In genomic region chr3:69484507-69485393, GRCh38 we compare ENCODE assay signal across 20 cellular contexts.
"Had no signal": no experiment of that assay in that cellular context is flagged by ENCODE, and none has a peak within 500 bp of the region (broad histone marks: within the 10 kb centered on the region; RNA-seq: fewer than 3 reads in every experiment).

No MANE protein-coding gene starts in this region.

- DNase-seq: activated B cell treated with CpG ODN at 0.5 μM for 24 hours; activated CD4-positive, alpha-beta T cell treated with anti-CD3 and anti-CD28 coated beads for 4 hours; activated CD4-positive, alpha-beta T cell treated with anti-CD3 and anti-CD28 coated beads, Interleukin-2, amount 50 U/mL, for 48 hours; activated naive CD4-positive, alpha-beta T cell treated with Interleukin-2 at 50 U/mL for 16 hours; activated naive CD8-positive, alpha-beta T cell treated with anti-CD3 and anti-CD28 coated beads for 36 hours; activated T-cell treated with anti-CD3 and anti-CD28 coated beads, Interleukin-2, amount 50 U/mL, for 48 hours; effector CD4-positive, alpha-beta T cell; erythroblast; foreskin fibroblast; left colon; lower lobe of right lung; naive B cell; stimulated activated CD4-positive, alpha-beta T cell treated with anti-CD3 and anti-CD28 coated beads, Interleukin-1b, Interleukin-23, amount 100 ng/mL, for 48 hours; stimulated activated naive B cell treated with anti-CD40 and anti-IgM and Interleukin-4, amounts not matched to agents 10 μg/mL and 1 μg/mL and 100 μg/mL, for 72 hours; T1000 had no signal

- H3K4me3 ChIP-seq: lower lobe of right lung, prostate gland, thoracic aorta had no signal

- FAIRE-seq: islet of Langerhans had no signal

- H3K9me3 ChIP-seq: lower lobe of right lung, prostate gland, thoracic aorta had no signal

- H3K27ac ChIP-seq: lower lobe of right lung, prostate gland, thoracic aorta had no signal

- H3K36me3 Mint-ChIP-seq: activated naive CD8-positive, alpha-beta T cell treated with anti-CD3 and anti-CD28 coated beads for 36 hours; naive B cell; stimulated activated naive B cell treated with anti-CD40 and anti-IgM and Interleukin-4, amounts not matched to agents 10 μg/mL and 1 μg/mL and 100 μg/mL, for 72 hours had no signal

- H3K36me3 ChIP-seq: lower lobe of right lung, prostate gland, thoracic aorta had no signal

- H3K9me3 Mint-ChIP-seq: activated B cell treated with CpG ODN at 0.5 μM for 24 hours; activated naive CD8-positive, alpha-beta T cell treated with anti-CD3 and anti-CD28 coated beads for 36 hours; T-helper 1 cell treated with Interleukin-12 subunit alpha and Interleukin-12 subunit beta and Interleukin-4 antibody, amounts not matched to agents 30 μg/mL and 1 μg/mL, for 36 hours; type B pancreatic cell had no signal

- H3K4me1 ChIP-seq: prostate gland had no signal

- H3K4me1 Mint-ChIP-seq: activated B cell treated with CpG ODN at 0.5 μM for 24 hours; activated naive CD8-positive, alpha-beta T cell treated with anti-CD3 and anti-CD28 coated beads for 36 hours; naive B cell; stimulated activated naive B cell treated with anti-CD40 and anti-IgM and Interleukin-4, amounts not matched to agents 10 μg/mL and 1 μg/mL and 100 μg/mL, for 72 hours had no signal

- H3K27ac Mint-ChIP-seq: activated B cell treated with CpG ODN at 0.5 μM for 24 hours; activated naive CD8-positive, alpha-beta T cell treated with anti-CD3 and anti-CD28 coated beads for 36 hours; naive B cell; stimulated activated naive B cell treated with anti-CD40 and anti-IgM and Interleukin-4, amounts not matched to agents 10 μg/mL and 1 μg/mL and 100 μg/mL, for 72 hours; T-helper 1 cell treated with Interleukin-12 subunit alpha and Interleukin-12 subunit beta and Interleukin-4 antibody, amounts not matched to agents 30 μg/mL and 1 μg/mL, for 36 hours; type B pancreatic cell had no signal

- H3K4me3 Mint-ChIP-seq: activated B cell treated with CpG ODN at 0.5 μM for 24 hours; activated naive CD8-positive, alpha-beta T cell treated with anti-CD3 and anti-CD28 coated beads for 36 hours; naive B cell; stimulated activated naive B cell treated with anti-CD40 and anti-IgM and Interleukin-4, amounts not matched to agents 10 μg/mL and 1 μg/mL and 100 μg/mL, for 72 hours; T-helper 1 cell treated with Interleukin-12 subunit alpha and Interleukin-12 subunit beta and Interleukin-4 antibody, amounts not matched to agents 30 μg/mL and 1 μg/mL, for 36 hours; type B pancreatic cell had no signal

- ATAC-seq: left colon; lower lobe of right lung; stimulated activated naive B cell treated with anti-CD40 and anti-IgM and Interleukin-4, amounts not matched to agents 10 μg/mL and 1 μg/mL and 100 μg/mL, for 72 hours had no signal
